ENCODE assay signal across 8 cellular contexts in genomic region chr9:13568446-13568845, GRCh38.
DNase-seq lines count a peak whose midpoint lies in the region; ATAC-seq and TF ChIP-seq lines count a peak whose summit lies in the region.

No MANE protein-coding gene starts in this region.

- H3K4me1 ChIP-seq in SJCRH30 = no peaks in the 10 kb centered on the region
- H3K4me1 ChIP-seq in heart right ventricle = peaks cover 6 to 48% (median 39%) of the 10 kb centered on the region in 9 donors

- peak in 2 of 9 donors; percentile 25 to 35 for TF ChIP-seq CTCF in heart right ventricle (IDR thresholded peaks at IDR 0.05)

- H3K4me3 ChIP-seq in SJCRH30 = peak overlapping the region; percentile 55
- peak overlapping the region in 8 of 10 donors; percentile 1 to 47 (median 34) for H3K4me3 ChIP-seq in heart right ventricle

- H3K27me3 ChIP-seq in SJCRH30 = no peaks in the 10 kb centered on the region
- no peaks in the 10 kb centered on the region for H3K27me3 ChIP-seq in heart right ventricle

- 15 to 21% methylated on average over 5 of the region's 5 CpGs for WGBS in heart right ventricle, 2 donors

- H3K36me3 ChIP-seq in SJCRH30 (no peaks in the 10 kb centered on the region), heart right ventricle (no peaks in the 10 kb centered on the region)

- H3K9me3 ChIP-seq in SJCRH30 (replicated peaks) (no peaks in the 10 kb centered on the region), heart right ventricle (no peaks in the 10 kb centered on the region)

- intact Hi-C loops in heart right ventricle (cut with DNase I) = loop anchor here in 3 of 10 donors (2.0 to 10.0 kb wide), 3 partner anchors 124 to 786 kb away; partner anchors contain the start of gene NFIB (in 1 of the 3)

- ATAC-seq in heart right ventricle (peak; percentile 12 to 67 (median 60)), GM18909 (IDR thresholded peaks at IDR 0.05; ENCODE audit: poor library complexity, unreplicated experiment) (no peak), HG03045 (IDR thresholded peaks at IDR 0.05; ENCODE audit: unreplicated experiment) (no peak)

- peak; percentile 9 for DNase-seq in G401 (ENCODE audit: low spot score)
- peak; percentile 21 to 47 for DNase-seq in SJCRH30
- peak in 1 of 2 donors; percentile 27 for DNase-seq in heart right ventricle
- DNase-seq in pons (ENCODE audit: low spot score) = peak; percentile 72
- DNase-seq in effector CD8-positive, alpha-beta T cell (lab: John Stamatoyannopoulos, UW) = no peak
- DNase-seq in activated CD8-positive, alpha-beta memory T cell treated with anti-CD3 and anti-CD28 coated beads, Interleukin-2, amount 50 U/mL, for 4 hours = no peak

- H3K27ac ChIP-seq in SJCRH30 (peak overlapping the region; percentile 63), heart right ventricle (peak overlapping the region; percentile 59 to 94 (median 84))

- in situ Hi-C loops in G401 (cut with HindIII; ENCODE audit: low sequenced_read_pairs) = no loop called here

Comparison
In these comparisons a context has a peak if more than half of its experiments do, and no peak if none do; other contexts are left out.
1. DNase-seq: peak in G401 (single experiment), SJCRH30 (2 of 2) and pons (single experiment); none in effector CD8-positive, alpha-beta T cell (single experiment) and activated CD8-positive, alpha-beta memory T cell treated with anti-CD3 and anti-CD28 coated beads, Interleukin-2, amount 50 U/mL, for 4 hours (single experiment).
2. ATAC-seq: peak in heart right ventricle (8 of 8); none in GM18909 (single experiment) and HG03045 (single experiment).